28 cellular contexts compared by ENCODE assay signal in the genomic region with DNA sequence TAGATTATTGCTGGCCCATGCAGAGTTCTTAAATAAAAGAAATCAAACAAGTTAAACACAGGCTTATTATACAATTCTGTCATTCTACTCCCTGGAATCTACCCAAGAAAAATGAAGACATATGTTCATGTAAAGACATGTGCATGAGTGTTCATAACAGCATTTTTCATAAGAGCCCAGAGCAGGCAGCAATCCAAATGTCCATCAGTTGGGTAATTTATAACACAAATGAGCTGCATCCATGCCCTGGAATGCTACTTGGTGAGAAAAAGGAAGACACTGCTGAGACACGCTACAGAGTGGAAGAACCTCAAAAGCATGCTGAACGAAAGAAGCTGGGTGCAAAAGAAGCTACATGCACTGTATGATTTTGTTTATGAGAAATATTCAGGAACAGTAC.
"Had no signal": no experiment of that assay in that cellular context is flagged by ENCODE, and none has a peak within 500 bp of the region (broad histone marks: within the 10 kb centered on the region; RNA-seq: fewer than 3 reads in every experiment).

No MANE protein-coding gene starts in this region.

- DNase-seq: dermis blood vessel endothelial cell; effector memory CD4-positive, alpha-beta T cell; foreskin fibroblast; heart left ventricle; kidney; mesenchymal stem cell; mucosa of descending colon; naive B cell; psoas muscle; right cardiac atrium; sigmoid colon; stimulated activated CD4-positive, alpha-beta T cell treated with anti-CD3 and anti-CD28 coated beads, Interleukin-2, amount 100 ng/mL, for 24 hours; stimulated activated CD4-positive, alpha-beta T cell treated with anti-CD3 and anti-CD28 coated beads, Interleukin-4, amount 100 ng/mL, for 24 hours; stimulated activated naive CD4-positive, alpha-beta T cell treated with Interleukin-2 at 50 U/mL for 16 hours; stomach; thyroid gland; uterus had no signal

- H3K27me3 ChIP-seq: hepatocyte, neutrophil, sigmoid colon, thyroid gland, upper lobe of left lung, uterus had no signal

- H3K4me1 Mint-ChIP-seq: naive B cell; neural crest cell; stimulated activated effector memory CD8-positive, alpha-beta T cell treated with anti-CD3 and anti-CD28 coated beads, Interleukin-12 subunit alpha, Interleukin-12 subunit beta, amount 100 ng/mL, for 72 hours had no signal

- H3K9me3 ChIP-seq: heart left ventricle, neutrophil, psoas muscle, sigmoid colon, thyroid gland, uterus had no signal

- H3K4me1 ChIP-seq: gastroesophageal sphincter, heart left ventricle, parathyroid adenoma, psoas muscle, sigmoid colon, stomach, thyroid gland, upper lobe of left lung, uterus had no signal

- H3K4me3 ChIP-seq: coronary artery, gastroesophageal sphincter, heart left ventricle, hepatocyte, mucosa of descending colon, psoas muscle, sigmoid colon, stomach, thyroid gland, upper lobe of left lung, uterus had no signal

- H3K27ac ChIP-seq: coronary artery, gastroesophageal sphincter, heart left ventricle, hepatocyte, neutrophil, parathyroid adenoma, psoas muscle, sigmoid colon, stomach, thyroid gland, upper lobe of left lung, uterus had no signal

- H3K36me3 ChIP-seq: gastroesophageal sphincter, heart left ventricle, neutrophil, sigmoid colon, stomach, thyroid gland, upper lobe of left lung, uterus had no signal

- ATAC-seq: gastroesophageal sphincter; heart left ventricle; left lobe of liver; mucosa of descending colon; natural killer cell treated with Interleukin-12 subunit alpha and Interleukin-12 subunit beta and Interleukin-15 and Interleukin-18, amount 100 ng/mL, for 72 hours; psoas muscle; right cardiac atrium; stimulated activated effector memory CD8-positive, alpha-beta T cell treated with anti-CD3 and anti-CD28 coated beads, Interleukin-12 subunit alpha, Interleukin-12 subunit beta, amount 100 ng/mL, for 72 hours had no signal

- H3K4me3 Mint-ChIP-seq: mesothelial cell of epicardium; naive B cell; natural killer cell treated with Interleukin-12 subunit alpha and Interleukin-12 subunit beta and Interleukin-15 and Interleukin-18, amount 100 ng/mL, for 72 hours; neural crest cell; stimulated activated effector memory CD8-positive, alpha-beta T cell treated with anti-CD3 and anti-CD28 coated beads, Interleukin-12 subunit alpha, Interleukin-12 subunit beta, amount 100 ng/mL, for 72 hours had no signal

- H3K9me3 Mint-ChIP-seq: mesothelial cell of epicardium; natural killer cell treated with Interleukin-12 subunit alpha and Interleukin-12 subunit beta and Interleukin-15 and Interleukin-18, amount 100 ng/mL, for 72 hours; neural crest cell; stimulated activated effector memory CD8-positive, alpha-beta T cell treated with anti-CD3 and anti-CD28 coated beads, Interleukin-12 subunit alpha, Interleukin-12 subunit beta, amount 100 ng/mL, for 72 hours had no signal

- H3K27me3 Mint-ChIP-seq: naive B cell had no signal

- H3K27ac Mint-ChIP-seq: mesothelial cell of epicardium; naive B cell; natural killer cell treated with Interleukin-12 subunit alpha and Interleukin-12 subunit beta and Interleukin-15 and Interleukin-18, amount 100 ng/mL, for 72 hours; stimulated activated effector memory CD8-positive, alpha-beta T cell treated with anti-CD3 and anti-CD28 coated beads, Interleukin-12 subunit alpha, Interleukin-12 subunit beta, amount 100 ng/mL, for 72 hours had no signal

- H3K36me3 Mint-ChIP-seq: mesothelial cell of epicardium; naive B cell; natural killer cell treated with Interleukin-12 subunit alpha and Interleukin-12 subunit beta and Interleukin-15 and Interleukin-18, amount 100 ng/mL, for 72 hours; stimulated activated effector memory CD8-positive, alpha-beta T cell treated with anti-CD3 and anti-CD28 coated beads, Interleukin-12 subunit alpha, Interleukin-12 subunit beta, amount 100 ng/mL, for 72 hours had no signal
